1 cellular context compared by ENCODE assay signal in genomic region chr16:5032748-5033167, GRCh38.
TF ChIP-seq lines count a peak whose summit lies in the region.

No MANE protein-coding gene starts in this region.

TF ChIP-seq in HepG2, 621 proteins besides CTCF, POLR2A, EP300 and RAD21 (continued from another document and continues in another):
- TF ChIP-seq ZNF574 (CRISPR knock-in tag; IDR thresholded peaks at IDR 0.05): no peak
- no peak for TF ChIP-seq ZSCAN25 (CRISPR knock-in tag; IDR thresholded peaks at IDR 0.05)
- TF ChIP-seq CHD2 (IDR thresholded peaks at IDR 0.05; ENCODE audit: low read depth, low read length): no peak
- no peak for TF ChIP-seq HNRNPK (IDR thresholded peaks at IDR 0.05; ENCODE audit: low read depth, low read length, poor library complexity, severe bottlenecking)
- TF ChIP-seq RCOR2 (CRISPR knock-in tag; IDR thresholded peaks at IDR 0.05): peak; percentile 60; the same call in 1 of the 2 replicates
- peak; percentile 45; the same call in 1 of the 2 replicates for TF ChIP-seq NR2F2 (IDR thresholded peaks at IDR 0.05; ENCODE audit: borderline replicate concordance, low read depth)
- TF ChIP-seq SIN3A (IDR thresholded peaks at IDR 0.05; ENCODE audit: borderline replicate concordance, low read depth, low read length): no peak
- no peak for TF ChIP-seq PREB (CRISPR knock-in tag; IDR thresholded peaks at IDR 0.05)
- TF ChIP-seq ZFP62 (CRISPR knock-in tag; IDR thresholded peaks at IDR 0.05): no peak
- TF ChIP-seq ZBTB26 (CRISPR knock-in tag; IDR thresholded peaks at IDR 0.05; ENCODE audit: borderline replicate concordance): no peak
- TF ChIP-seq PAX8 (CRISPR knock-in tag; IDR thresholded peaks at IDR 0.05; ENCODE audit: borderline replicate concordance): no peak
- TF ChIP-seq SATB2 (CRISPR knock-in tag; IDR thresholded peaks at IDR 0.05): no peak
- no peak for TF ChIP-seq MAF1 (CRISPR knock-in tag; IDR thresholded peaks at IDR 0.05; ENCODE audit: borderline replicate concordance)
- no peak for TF ChIP-seq ZNF329 (CRISPR knock-in tag; IDR thresholded peaks at IDR 0.05; ENCODE audit: low read depth)
- no peak for TF ChIP-seq SPEN (CRISPR knock-in tag; IDR thresholded peaks at IDR 0.05; ENCODE audit: low read depth)
- no peak for TF ChIP-seq CBX1 (IDR thresholded peaks at IDR 0.05; ENCODE audit: low read depth)
- TF ChIP-seq MYPOP (CRISPR knock-in tag; IDR thresholded peaks at IDR 0.05): no peak
- no peak for TF ChIP-seq ZNF12 (CRISPR knock-in tag; IDR thresholded peaks at IDR 0.05)
- no peak for TF ChIP-seq SMC3 (IDR thresholded peaks at IDR 0.05; ENCODE audit: low read length)
- no peak for TF ChIP-seq ZSCAN12 (CRISPR knock-in tag; IDR thresholded peaks at IDR 0.05)
- TF ChIP-seq FOSL1 (CRISPR knock-in tag; IDR thresholded peaks at IDR 0.05; ENCODE audit: borderline replicate concordance): peak; percentile 66; the same call in 1 of the 2 replicates
- no peak for TF ChIP-seq SIN3B (IDR thresholded peaks at IDR 0.05; ENCODE audit: low read length)
- no peak for TF ChIP-seq ZNF713 (CRISPR knock-in tag; IDR thresholded peaks at IDR 0.05)
- TF ChIP-seq PHF5A (CRISPR knock-in tag; IDR thresholded peaks at IDR 0.05; ENCODE audit: low read depth, unreplicated experiment): no peak
- TF ChIP-seq REPIN1 (CRISPR knock-in tag; IDR thresholded peaks at IDR 0.05; ENCODE audit: borderline replicate concordance, low read depth): 0 out of 2 replicates have a peak, but pooled peaks have one; percentile 20
- TF ChIP-seq PLSCR1 (CRISPR knock-in tag; IDR thresholded peaks at IDR 0.05; ENCODE audit: borderline replicate concordance): no peak
- TF ChIP-seq JDP2 (CRISPR knock-in tag; IDR thresholded peaks at IDR 0.05; ENCODE audit: borderline replicate concordance): no peak
- TF ChIP-seq TCF7 (IDR thresholded peaks at IDR 0.05; ENCODE audit: low read depth): no peak; the same call in 1 of the 2 replicates
- no peak for TF ChIP-seq KDM3A (CRISPR knock-in tag; IDR thresholded peaks at IDR 0.05; ENCODE audit: low read depth)
- TF ChIP-seq ASH2L (IDR thresholded peaks at IDR 0.05; ENCODE audit: insufficient read length, low read depth, low read length): no peak
- TF ChIP-seq ZBTB4 (CRISPR knock-in tag; IDR thresholded peaks at IDR 0.05; ENCODE audit: borderline replicate concordance): no peak
- TF ChIP-seq CBFB (CRISPR knock-in tag; IDR thresholded peaks at IDR 0.05): no peak
- TF ChIP-seq ZNF143 (CRISPR knock-in tag; IDR thresholded peaks at IDR 0.05): no peak
- no peak for TF ChIP-seq HINFP (CRISPR knock-in tag; IDR thresholded peaks at IDR 0.05; ENCODE audit: low read depth)
- TF ChIP-seq GLI4 (CRISPR knock-in tag; IDR thresholded peaks at IDR 0.05; ENCODE audit: borderline replicate concordance): no peak
- TF ChIP-seq KDM6A (CRISPR knock-in tag; IDR thresholded peaks at IDR 0.05; ENCODE audit: low read depth): peak; percentile 65; the same call in 1 of the 2 replicates
- no peak for TF ChIP-seq ZNF251 (CRISPR knock-in tag; IDR thresholded peaks at IDR 0.05)
- no peak for TF ChIP-seq JUNB (CRISPR knock-in tag; IDR thresholded peaks at IDR 0.05; ENCODE audit: borderline replicate concordance)
- no peak for TF ChIP-seq ZFYVE20 (CRISPR knock-in tag; IDR thresholded peaks at IDR 0.05; ENCODE audit: borderline replicate concordance, low read depth)
- TF ChIP-seq U2AF1 (optimal IDR thresholded peaks at IDR 0.05; ENCODE audit: low read depth, low read length): no peak
- no peak for TF ChIP-seq LRRFIP1 (CRISPR knock-in tag; conservative IDR thresholded peaks at IDR 0.05)
- TF ChIP-seq U2AF2 (IDR thresholded peaks at IDR 0.05; ENCODE audit: low read depth, low read length): no peak
- TF ChIP-seq DZIP1 (CRISPR knock-in tag; IDR thresholded peaks at IDR 0.05): no peak
- no peak for TF ChIP-seq TRIM24 (CRISPR knock-in tag; IDR thresholded peaks at IDR 0.05)
- no peak for TF ChIP-seq IRX3 (CRISPR knock-in tag; IDR thresholded peaks at IDR 0.05; ENCODE audit: borderline replicate concordance, low read depth)
- TF ChIP-seq ZMAT5 (CRISPR knock-in tag; IDR thresholded peaks at IDR 0.05; ENCODE audit: borderline replicate concordance, low read depth): no peak
- no peak for TF ChIP-seq TEAD2 (CRISPR knock-in tag; IDR thresholded peaks at IDR 0.05)
- TF ChIP-seq MIXL1 (CRISPR knock-in tag; IDR thresholded peaks at IDR 0.05): no peak
- no peak for TF ChIP-seq ATF7 (IDR thresholded peaks at IDR 0.05)
- no peak for TF ChIP-seq ATF7 (CRISPR knock-in tag; IDR thresholded peaks at IDR 0.05)
